ENCODE assay signal across 9 cellular contexts in the genomic region with DNA sequence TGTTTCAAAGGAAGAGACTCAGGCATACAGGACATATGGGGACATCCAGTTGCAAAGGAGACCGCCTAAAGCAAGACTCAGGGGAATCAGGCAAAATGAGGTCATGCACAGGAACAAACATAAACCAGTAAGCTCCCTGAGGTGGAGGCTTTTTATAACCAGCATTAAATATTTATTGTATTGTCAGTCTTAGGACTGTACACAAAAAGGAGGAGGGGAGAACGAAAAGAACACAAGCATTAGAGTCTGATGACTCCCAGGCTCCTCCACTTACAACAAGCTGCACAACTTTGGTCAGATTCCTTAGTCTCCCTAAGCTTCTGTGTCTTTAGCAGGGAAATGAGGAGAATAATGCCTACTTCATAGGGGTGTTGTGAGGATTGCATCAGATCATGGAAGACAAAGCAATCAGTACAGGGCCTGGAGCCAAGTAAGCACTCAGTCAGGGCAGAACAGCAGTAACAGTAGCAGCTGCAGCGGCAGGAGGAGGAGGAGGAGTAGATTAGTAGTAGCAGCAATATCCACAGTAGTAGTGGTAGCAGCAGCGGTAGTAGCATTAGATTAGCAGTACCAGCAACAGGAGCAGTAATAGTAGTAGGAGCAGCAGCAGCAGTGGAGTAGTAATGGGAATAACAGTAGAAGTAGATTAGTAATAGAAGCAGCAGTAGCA. TPM values are rescaled to one million over a fixed set of nuclear protein-coding genes. Genes with fewer than 3 reads are reported as not detected.
DNase-seq lines count a peak whose midpoint lies in the region; ATAC-seq and TF ChIP-seq lines count a peak whose summit lies in the region.
"Had no signal": no experiment of that assay in that cellular context is flagged by ENCODE, and none has a peak within 500 bp of the region (broad histone marks: within the 10 kb centered on the region; RNA-seq: fewer than 3 reads in every experiment).

No MANE protein-coding gene starts in this region.

- no peak overlapping the region for H2AFZ ChIP-seq in PC-3 (ENCODE audit: low read length)

- peaks cover 6% of the 10 kb centered on the region for H3K36me3 Mint-ChIP-seq in glutamatergic neuron (ENCODE audit: unreplicated experiment)
- H3K36me3 Mint-ChIP-seq in activated T-cell treated with anti-CD3 and anti-CD28 coated beads, Interleukin-2, amount 50 U/mL, for 4 hours (ENCODE audit: insufficient read depth) = no peaks in the 10 kb centered on the region

- H3K9me3 Mint-ChIP-seq in glutamatergic neuron (ENCODE audit: unreplicated experiment) = peaks cover 4% of the 10 kb centered on the region
- no peaks in the 10 kb centered on the region for H3K9me3 Mint-ChIP-seq in activated T-cell treated with anti-CD3 and anti-CD28 coated beads, Interleukin-2, amount 50 U/mL, for 4 hours

- 0 out of 2 replicates have a peak, but pooled peaks cover 14% of the 10 kb centered on the region for H3K27me3 ChIP-seq in PC-3 (ENCODE audit: low read length)
- H3K27me3 ChIP-seq: adrenal gland had no signal

- H3K4me2 ChIP-seq in PC-3 (ENCODE audit: low read length) = peak overlapping the region; percentile 50

- no peaks in the 10 kb centered on the region for H4K20me1 ChIP-seq in PC-3 (ENCODE audit: low read length)

- intact Hi-C loops in PC-3 (cut with micrococcal nuclease) = no loop called here

- CTCF ChIA-PET in PC-3 (lab: Charles Lee) = interaction anchor here (1.8 kb wide), 1 partner anchor 28 kb away, joined by 7 read pairs; no protein-coding TSS in a partner anchor

- no peak overlapping the region for H3K4me3 ChIP-seq in LNCaP clone FGC (ENCODE audit: low read depth, low read length)
- no peak overlapping the region for H3K4me3 ChIP-seq in PC-3 (ENCODE audit: low read length)
- H3K4me3 ChIP-seq: adrenal gland, GM12878 had no signal

- peak; percentile 67 for DNase-seq in LNCaP clone FGC (ENCODE audit: low read depth)
- DNase-seq in PC-3 = peak; percentile 35
- DNase-seq in glutamatergic neuron = peak; percentile 50
- peak; percentile 89 for DNase-seq in superior temporal gyrus (ENCODE audit: extremely low spot score)
- no peak for DNase-seq in NAMALWA (ENCODE audit: low spot score)
- no peak for DNase-seq in activated T-cell treated with anti-CD3 and anti-CD28 coated beads, Interleukin-2, amount 50 U/mL, for 4 hours

- peak overlapping the region; percentile 18 for H3K27ac ChIP-seq in PC-3 (ENCODE audit: low read length)
- H3K27ac ChIP-seq: adrenal gland had no signal

- H3K27me3 Mint-ChIP-seq in glutamatergic neuron (ENCODE audit: unreplicated experiment) = no peaks in the 10 kb centered on the region
- peaks cover 4% of the 10 kb centered on the region for H3K27me3 Mint-ChIP-seq in activated T-cell treated with anti-CD3 and anti-CD28 coated beads, Interleukin-2, amount 50 U/mL, for 4 hours (ENCODE audit: low read depth)

- H3K4me3 Mint-ChIP-seq in glutamatergic neuron (ENCODE audit: unreplicated experiment) = peak overlapping the region; percentile 51
- H3K4me3 Mint-ChIP-seq in activated T-cell treated with anti-CD3 and anti-CD28 coated beads, Interleukin-2, amount 50 U/mL, for 4 hours = no peak overlapping the region

- no peaks in the 10 kb centered on the region for H3K9me2 ChIP-seq in PC-3 (replicated peaks; ENCODE audit: low read length)

- peak overlapping the region; percentile 98 for H3K27ac Mint-ChIP-seq in glutamatergic neuron (ENCODE audit: unreplicated experiment)

- no TSS peak for BruUV-seq in PC-3 (replicated peaks; lab: Mats Ljungman, UMichigan)

- no peaks in the 10 kb centered on the region for H3K9me3 ChIP-seq in PC-3 (ENCODE audit: low read length)
- H3K9me3 ChIP-seq: adrenal gland had no signal

- H3K4me1 Mint-ChIP-seq in glutamatergic neuron (ENCODE audit: low read depth, unreplicated experiment) = peaks cover 40% of the 10 kb centered on the region
- H3K4me1 Mint-ChIP-seq in activated T-cell treated with anti-CD3 and anti-CD28 coated beads, Interleukin-2, amount 50 U/mL, for 4 hours (ENCODE audit: low read depth) = no peaks in the 10 kb centered on the region

- TF ChIP-seq CTCF in LNCaP clone FGC (IDR thresholded peaks at IDR 0.05; ENCODE audit: control insufficient read depth, extremely low read depth, insufficient read depth) = no peak
- no peak for TF ChIP-seq CTCF in PC-3 (conservative IDR thresholded peaks at IDR 0.05; ENCODE audit: low read depth, low read length)
- TF ChIP-seq CTCF in glutamatergic neuron (IDR thresholded peaks at IDR 0.05; ENCODE audit: partially characterized antibody, unreplicated experiment) = no peak

- no peaks in the 10 kb centered on the region for H3K79me2 ChIP-seq in PC-3 (ENCODE audit: low read length)

- POLR2A ChIA-PET in PC-3 (lab: Charles Lee; ENCODE audit: unreplicated experiment) = interaction anchor here (0.6 to 1.0 kb wide), 2 partner anchors 54 to 62 kb away, joined by 4 to 6 read pairs; a partner anchor contains a TSS

- no peaks in the 10 kb centered on the region for H3K36me3 ChIP-seq in PC-3 (ENCODE audit: low read depth, low read length)
- H3K36me3 ChIP-seq: adrenal gland had no signal

- peaks cover 10% of the 10 kb centered on the region; the same call in 1 of the 2 replicates for H3K4me1 ChIP-seq in PC-3 (ENCODE audit: insufficient read depth, low read length)
- H3K4me1 ChIP-seq: adrenal gland had no signal

- no peaks in the 10 kb centered on the region for H3F3A ChIP-seq in PC-3 (ENCODE audit: low read length, unreplicated experiment)

- ATAC-seq in PC-3 (peak; percentile 61), HG02678 (IDR thresholded peaks at IDR 0.05; ENCODE audit: unreplicated experiment) (no peak)
- no peak for ATAC-seq in activated T-cell treated with anti-CD3 and anti-CD28 coated beads, Interleukin-2, amount 50 U/mL, for 4 hours
- ATAC-seq: GM12878 had no signal

- H3K9ac ChIP-seq in PC-3 (ENCODE audit: low read length) = no peak overlapping the region

RNA-seq across cellular contexts. Expression of a gene that starts 54.2 kb away (rescaled TPM):
- total RNA-seq in PC-3 (2014; rRNA removed) (0.40 and 2.8 TPM in 2 replicates), glutamatergic neuron (ENCODE audit: unreplicated experiment) (11.3 TPM)
- 1 to 10 TPM in 2 of 3 donors, under 1 TPM in 1; 0.38 to 1.7 (median 1.3) TPM for total RNA-seq in activated T-cell treated with anti-CD3 and anti-CD28 coated beads, Interleukin-2, amount 50 U/mL, for 4 hours
- total RNA-seq: GM12878 had no signal

Comparison
In these comparisons a context has a peak if more than half of its experiments do, and no peak if none do; other contexts are left out.
1. DNase-seq: peak in LNCaP clone FGC (single experiment), PC-3 (single experiment), glutamatergic neuron (single experiment) and superior temporal gyrus (single experiment); none in NAMALWA (single experiment) and activated T-cell treated with anti-CD3 and anti-CD28 coated beads, Interleukin-2, amount 50 U/mL, for 4 hours (single experiment).